23 cellular contexts compared by ENCODE assay signal in genomic region chr17:5762191-5762590, GRCh38.
A peak's percentile ranks its signal among the peaks of the same experiment; 100 is the strongest.
DNase-seq lines count a peak whose midpoint lies in the region; ATAC-seq, FAIRE-seq and TF ChIP-seq lines count a peak whose summit lies in the region.
"Had no signal": no experiment of that assay in that cellular context is flagged by ENCODE, and none has a peak within 500 bp of the region (broad histone marks: within the 10 kb centered on the region; RNA-seq: fewer than 3 reads in every experiment).

No MANE protein-coding gene starts in this region.

- no peak for TF ChIP-seq CTCF in A549 (IDR thresholded peaks at IDR 0.05)
- no peak for TF ChIP-seq CTCF in choroid plexus epithelial cell (conservative IDR thresholded peaks at IDR 0.05; ENCODE audit: low read depth, low read length)
- no peak for TF ChIP-seq CTCF in osteoblast (IDR thresholded peaks at IDR 0.05; ENCODE audit: extremely low read depth, low read depth, low read length)

- DNase-seq in A549 (ENCODE audit: low read depth in 1 of 2, low spot score in 1 of 2) = no peak
- peak; percentile 12 for DNase-seq in EL
- DNase-seq in choroid plexus epithelial cell (ENCODE audit: low read depth) = peak; percentile 50
- DNase-seq in iris pigment epithelial cell (ENCODE audit: low read depth) = peak; percentile 64
- no peak for DNase-seq in epidermal melanocyte (ENCODE audit: insufficient read length, low spot score)
- DNase-seq in osteoblast (ENCODE audit: insufficient read length, low spot score, missing footprints) = no peak
- DNase-seq in NCI-H187 (lab: John Stamatoyannopoulos, UW) = no peak
- DNase-seq: BE2C; CD4-positive, CD25-positive, alpha-beta regulatory T cell; DMS79; HCEC 1CT; MG63; NCI-H1417; NCI-H1694 treated with DMSO at 0.1 percent for 48 hours; NCI-H446; NCI-H526 treated with DMSO at 0.1 percent for 48 hours; OCI-M1 had no signal

- no peak for FAIRE-seq in A549 (lab: Jason Lieb, UNC)
- FAIRE-seq: A204.1, G401.6, GM12892, RCC 7860 had no signal

- no peak for TF ChIP-seq RAD21 in A549 (conservative IDR thresholded peaks at IDR 0.05 in 1 of 2, IDR thresholded peaks at IDR 0.05 in 1 of 2)

- TF ChIP-seq POLR2A in A549 (IDR thresholded peaks at IDR 0.05; ENCODE audit: low read length) = no peak

- TF ChIP-seq EP300 in A549 (IDR thresholded peaks at IDR 0.05) = no peak

- H3K4me3 ChIP-seq in A549 (no peak overlapping the region), choroid plexus epithelial cell (ENCODE audit: low read depth, low read length) (no peak overlapping the region), osteoblast (ENCODE audit: insufficient read depth, low read length) (no peak overlapping the region)
- H3K4me3 ChIP-seq: GM23338, MG63 had no signal

- CTCF ChIA-PET in A549 (lab: Yijun Ruan, JAX) = no interaction called here

- no peak for ATAC-seq in A549
- ATAC-seq: GM23338, Right ventricle myocardium inferior had no signal

- H3K4me1 ChIP-seq in A549 = no peaks in the 10 kb centered on the region
- H3K4me1 ChIP-seq in osteoblast (ENCODE audit: insufficient read depth, low read length) = no peaks in the 10 kb centered on the region
- H3K4me1 ChIP-seq: BE2C had no signal

- no peak overlapping the region for H2AFZ ChIP-seq in osteoblast (ENCODE audit: low read length)
- H2AFZ ChIP-seq: GM23338 had no signal

- H3K9me3 ChIP-seq in A549 = no peaks in the 10 kb centered on the region
- H3K9me3 ChIP-seq in osteoblast (ENCODE audit: low read depth, low read length) = no peaks in the 10 kb centered on the region
- H3K9me3 ChIP-seq: BE2C, MG63 had no signal

- 0% methylated on average over 2 of the region's 2 CpGs for WGBS in A549 (ENCODE audit: missing lambda C conversion rate)

- no peaks in the 10 kb centered on the region for H4K20me1 ChIP-seq in osteoblast (ENCODE audit: insufficient read depth, low read length)

- POLR2A ChIA-PET in A549 (lab: Yijun Ruan, JAX) = no interaction called here

- H3K27ac ChIP-seq in A549 = no peak overlapping the region
- H3K27ac ChIP-seq in osteoblast (ENCODE audit: low read depth, low read length) = no peak overlapping the region

- H3K4me2 ChIP-seq in A549 (no peak overlapping the region), osteoblast (ENCODE audit: insufficient read depth, low read length) (no peak overlapping the region)
- H3K4me2 ChIP-seq: GM23338 had no signal

- peaks cover 40% of the 10 kb centered on the region for H3K27me3 ChIP-seq in osteoblast (ENCODE audit: insufficient read depth, low read length)
- H3K27me3 ChIP-seq: BE2C, MG63 had no signal

- no peaks in the 10 kb centered on the region for H3K79me2 ChIP-seq in osteoblast (ENCODE audit: insufficient read depth, low read length)

- no peaks in the 10 kb centered on the region for H3K36me3 ChIP-seq in osteoblast (ENCODE audit: insufficient read depth, low read length)
- H3K36me3 ChIP-seq: BE2C, MG63 had no signal

TF ChIP-seq in A549, 52 proteins besides CTCF, POLR2A, EP300 and RAD21:
- TF ChIP-seq NFE2L2 (conservative IDR thresholded peaks at IDR 0.05; ENCODE audit: low read length) (no peak), CHD4 (IDR thresholded peaks at IDR 0.05; ENCODE audit: borderline replicate concordance) (no peak), MAFK (IDR thresholded peaks at IDR 0.05; ENCODE audit: partially characterized antibody) (peak; percentile 11), JUNB (IDR thresholded peaks at IDR 0.05) (no peak), CBX8 (IDR thresholded peaks at IDR 0.05) (no peak)

Comparison
In these comparisons a context has a peak if more than half of its experiments do, and no peak if none do; other contexts are left out.
1. DNase-seq: peak in EL (single experiment), choroid plexus epithelial cell (single experiment) and iris pigment epithelial cell (single experiment); none in A549 (0 of 2), epidermal melanocyte (single experiment), osteoblast (single experiment) and NCI-H187 (0 of 2).